Comparison of ENCODE assay signal across 8 cellular contexts in the genomic region with DNA sequence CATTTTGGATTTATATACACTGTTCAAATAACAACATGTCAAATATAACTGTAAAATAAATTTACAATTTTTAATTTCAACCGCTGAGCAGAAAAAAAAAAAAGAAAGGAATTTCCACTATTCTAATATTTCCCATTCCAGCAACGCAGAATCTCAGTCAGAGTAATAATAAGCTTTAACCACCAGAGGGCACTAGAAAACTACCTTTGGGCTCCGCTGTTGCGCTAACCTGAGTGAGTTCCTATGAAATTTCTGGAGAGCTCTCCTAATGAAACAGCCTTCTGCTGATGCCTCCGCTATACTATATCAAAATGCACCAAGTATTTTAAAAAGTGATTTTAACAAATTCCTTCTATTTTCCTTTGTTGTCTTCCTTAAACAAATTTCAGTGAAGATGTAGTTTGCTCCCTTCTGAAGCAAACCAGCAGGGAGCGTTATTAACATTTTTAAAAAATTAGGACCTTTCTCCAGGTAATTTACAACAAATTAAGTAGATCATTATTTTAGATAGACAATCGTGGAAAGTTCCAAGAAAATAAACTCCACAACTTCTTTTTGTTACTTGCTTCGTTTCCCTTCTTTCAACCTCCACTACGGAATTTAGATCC. TPM values are rescaled to one million over a fixed set of nuclear protein-coding genes. Genes with fewer than 3 reads are reported as not detected.
DNase-seq lines count a peak whose midpoint lies in the region; ATAC-seq and TF ChIP-seq lines count a peak whose summit lies in the region.

No MANE protein-coding gene starts in this region.

- no peaks in the 10 kb centered on the region for H3K4me1 ChIP-seq in Karpas-422 (ENCODE audit: low read length)
- no peaks in the 10 kb centered on the region for H3K4me1 ChIP-seq in testis

- H3K4me2 ChIP-seq in Karpas-422 (ENCODE audit: low read depth, low read length, poor library complexity, severe bottlenecking), result no peak overlapping the region

- H3K79me2 ChIP-seq in Karpas-422 (ENCODE audit: low read length), result no peaks in the 10 kb centered on the region

- H3K9me3 Mint-ChIP-seq in chondrocyte (ENCODE audit: low read depth), result no peaks in the 10 kb centered on the region

- intact Hi-C loops in testis (cut with DNase I; ENCODE audit: low total_unique reads), result no loop called here

- 25 to 26% methylated on average over 9 of the region's 9 CpGs for WGBS in testis, 2 donors

- no peak overlapping the region for H3K27ac Mint-ChIP-seq in chondrocyte (ENCODE audit: unreplicated experiment)

- peaks cover 7% of the 10 kb centered on the region for H3K36me3 Mint-ChIP-seq in chondrocyte (ENCODE audit: low read depth)

- H3K4me3 Mint-ChIP-seq in chondrocyte (ENCODE audit: unreplicated experiment), result no peak overlapping the region

- in situ Hi-C loops in G401 (cut with HindIII; ENCODE audit: low sequenced_read_pairs), result no loop called here

- TF ChIP-seq POLR2A in testis (IDR thresholded peaks at IDR 0.05), result no peak

- H3K4me3 ChIP-seq in Karpas-422 (ENCODE audit: low read length) (no peak overlapping the region), testis (no peak overlapping the region)

- peak; percentile 99 for ATAC-seq in left lobe of liver

- no peaks in the 10 kb centered on the region for H3K27me3 ChIP-seq in Karpas-422 (ENCODE audit: low read length)
- H3K27me3 ChIP-seq in testis, result no peaks in the 10 kb centered on the region

- H3K9me2 ChIP-seq in Karpas-422 (replicated peaks; ENCODE audit: insufficient read depth, low read length), result no peaks in the 10 kb centered on the region

- H3K9ac ChIP-seq in Karpas-422 (ENCODE audit: low read length), result no peak overlapping the region

- peak; percentile 52 for DNase-seq in A172 (ENCODE audit: low spot score)
- peak; percentile 84 for DNase-seq in G401 (ENCODE audit: low spot score)
- DNase-seq in H4 (ENCODE audit: low spot score), result peak; percentile 44
- peak; percentile 80 for DNase-seq in Karpas-422
- DNase-seq in SIG-M5 treated with dmso at 0.1 percent for 504 hours (lab: John Stamatoyannopoulos, UW; ENCODE audit: unreplicated experiment), result peak; percentile 70
- no peak for DNase-seq in chondrocyte (ENCODE audit: low spot score)
- DNase-seq in left lobe of liver (ENCODE audit: low spot score), result no peak
- peak; percentile 45 for DNase-seq in testis

- H4K20me1 ChIP-seq in Karpas-422 (ENCODE audit: insufficient read depth, low read depth, low read length), result no peaks in the 10 kb centered on the region

- H3K27me3 Mint-ChIP-seq in chondrocyte (ENCODE audit: low read depth), result no peaks in the 10 kb centered on the region

- H3K36me3 ChIP-seq in Karpas-422 (ENCODE audit: insufficient read depth, low read length), result no peaks in the 10 kb centered on the region
- no peaks in the 10 kb centered on the region for H3K36me3 ChIP-seq in testis (ENCODE audit: low read depth, missing control alignments)

- H3K27ac ChIP-seq in Karpas-422 (ENCODE audit: low read length) (no peak overlapping the region), testis (no peak overlapping the region)

- peaks cover 5% of the 10 kb centered on the region for H3K4me1 Mint-ChIP-seq in chondrocyte (ENCODE audit: low read depth)

- H2AFZ ChIP-seq in Karpas-422 (ENCODE audit: low read length), result no peak overlapping the region

- H3K9me3 ChIP-seq in Karpas-422 (ENCODE audit: low read length) (no peaks in the 10 kb centered on the region), testis (no peaks in the 10 kb centered on the region)

- peak; percentile 96 for TF ChIP-seq CTCF in chondrocyte (IDR thresholded peaks at IDR 0.05)
- TF ChIP-seq CTCF in testis (IDR thresholded peaks at IDR 0.05), result peak; percentile 54 to 86 (median 71)

RNA-seq across cellular contexts. Expression of gene ERMN, which starts 23.0 kb away (rescaled TPM):
- total RNA-seq in A172 (2014; rRNA removed; shearing (Covaris generic)), result not detected in 2 replicates
- total RNA-seq in G401 (2014; rRNA removed; shearing (Covaris generic)), result not detected in 2 replicates
- 0.04 TPM in 1 of 2 replicates, not detected in the other for total RNA-seq in H4 (2014; rRNA removed; shearing (Covaris generic))
- 5.8 and 8.2 TPM in 2 replicates for total RNA-seq in Karpas-422 (2014; rRNA removed; shearing (Covaris generic); ENCODE audit: low replicate concordance)
- total RNA-seq in chondrocyte (not detected in 3 replicates), left lobe of liver (not detected), testis (1 to 10 TPM; 1.1 to 1.6 TPM)
- polyA plus RNA-seq in testis (ENCODE audit: insufficient read depth, low read depth, low replicate concordance), result 0.44 TPM

RNA-seq across cellular contexts. Expression of gene GALNT5, which starts 45.1 kb away (rescaled TPM):
- not detected in 2 replicates for total RNA-seq in A172 (2014; rRNA removed; shearing (Covaris generic))
- not detected in 2 replicates for total RNA-seq in G401 (2014; rRNA removed; shearing (Covaris generic))
- 0.04 and 0.14 TPM in 2 replicates for total RNA-seq in H4 (2014; rRNA removed; shearing (Covaris generic))
- total RNA-seq in Karpas-422 (2014; rRNA removed; shearing (Covaris generic); ENCODE audit: low replicate concordance), result not detected in 2 replicates
- total RNA-seq in chondrocyte (14.2 to 30.0 TPM (median 14.4 TPM) in 3 replicates), left lobe of liver (0.15 TPM), testis (under 1 TPM; 0.06 to 0.08 TPM)
- polyA plus RNA-seq in testis (ENCODE audit: insufficient read depth, low read depth, low replicate concordance), result 0.45 TPM

Comparison
In these comparisons a context has a peak if more than half of its experiments do, and no peak if none do; other contexts are left out.
1. DNase-seq: peak in A172 (single experiment), G401 (single experiment), H4 (single experiment), Karpas-422 (single experiment), SIG-M5 treated with dmso at 0.1 percent for 504 hours (single experiment) and testis (single experiment); none in chondrocyte (single experiment) and left lobe of liver (single experiment).
2. RNA of gene GALNT5, which starts 45.1 kb away (total RNA-seq): 14.2 to 30.0 TPM in chondrocyte; 0.15 TPM in left lobe of liver (single experiment), 0.06 to 0.08 TPM in testis, 0.04 to 0.14 TPM in H4, not detected in A172, not detected in G401 and not detected in Karpas-422; every median in the first group is over 10 times any median in the second.